ENCODE assay signal across 19 cellular contexts in the genomic region with DNA sequence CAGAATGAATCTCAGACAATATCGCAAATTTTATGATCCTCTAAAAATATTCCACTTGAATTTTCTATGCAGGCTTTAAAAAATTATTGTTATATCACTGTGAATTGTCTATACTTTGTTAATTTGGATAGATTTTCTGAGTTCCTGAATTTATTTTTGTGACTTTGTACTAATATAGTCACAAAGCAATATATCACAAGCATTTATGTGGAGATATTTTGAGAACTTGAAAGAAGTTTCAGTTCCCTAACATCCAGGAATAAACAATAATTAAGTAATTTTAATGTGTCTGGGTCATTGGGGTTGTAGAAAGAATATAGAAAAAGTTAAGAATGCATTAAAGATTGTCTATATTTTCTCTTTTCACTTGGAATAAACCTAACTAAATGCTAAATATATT. TPM values are rescaled to one million over a fixed set of nuclear protein-coding genes. Genes with fewer than 3 reads are reported as not detected.
"Had no signal": no experiment of that assay in that cellular context is flagged by ENCODE, and none has a peak within 500 bp of the region (broad histone marks: within the 10 kb centered on the region; RNA-seq: fewer than 3 reads in every experiment).

No MANE protein-coding gene starts in this region.

- H3K9me3 ChIP-seq: colonic mucosa, esophagus squamous epithelium, gastroesophageal sphincter, mucosa of descending colon, neutrophil, right atrium auricular region, suprapubic skin, thyroid gland had no signal

- H3K4me1 ChIP-seq: colonic mucosa, suprapubic skin had no signal

- H3K36me3 ChIP-seq: colonic mucosa, esophagus squamous epithelium, gastroesophageal sphincter, neutrophil, right atrium auricular region, suprapubic skin, thyroid gland had no signal

- H3K27ac ChIP-seq: colonic mucosa, esophagus squamous epithelium, gastroesophageal sphincter, neutrophil, right atrium auricular region, suprapubic skin, thyroid gland had no signal

- DNase-seq: colonic mucosa; dermis blood vessel endothelial cell; esophagus squamous epithelium; foreskin fibroblast; glutamatergic neuron; kidney glomerular epithelial cell; mammary epithelial cell; mucosa of descending colon; naive thymus-derived CD8-positive, alpha-beta T cell; small intestine; stimulated activated CD4-positive, alpha-beta T cell treated with anti-CD3 and anti-CD28 coated beads, Interleukin-12 subunit alpha, Interleukin-12 subunit beta, amount 100 ng/mL, for 4 hours; stimulated activated naive CD4-positive, alpha-beta T cell treated with Interleukin-2 at 50 U/mL for 16 hours; thyroid gland had no signal

- H3K4me3 ChIP-seq: colonic mucosa, esophagus squamous epithelium, gastroesophageal sphincter, mucosa of descending colon, right atrium auricular region, suprapubic skin, thyroid gland had no signal

- ATAC-seq: gastroesophageal sphincter; mucosa of descending colon; naive thymus-derived CD8-positive, alpha-beta T cell had no signal

- H3K27me3 ChIP-seq: colonic mucosa, esophagus squamous epithelium, gastroesophageal sphincter, neutrophil, right atrium auricular region, suprapubic skin, thyroid gland had no signal

- FAIRE-seq: urothelium cell line had no signal

RNA-seq across cellular contexts. Expression of gene CXCL8, which starts 32.0 kb away (rescaled TPM):
- polyA plus RNA-seq: neural cell had no signal
